1 cellular context compared by ENCODE assay signal in genomic region chr14:72926292-72927028, GRCh38.
TF ChIP-seq lines count a peak whose summit lies in the region.

TSS of gene DCAF4 (plus strand) at chr14:72926464. CDS start at chr14:72937979, 11,515 bp downstream.

TF ChIP-seq in K562, 482 proteins besides CTCF, POLR2A, EP300 and RAD21 (continued from another document and continues in another):
- TF ChIP-seq MLLT1 (IDR thresholded peaks at IDR 0.05) (peak in 1 of 2 experiments; percentile 17; a peak in 1 of 4 replicates), RNF219 (CRISPR knock-in tag; IDR thresholded peaks at IDR 0.05) (no peak), ZNF77 (CRISPR knock-in tag; IDR thresholded peaks at IDR 0.05) (no peak), ZBTB17 (CRISPR knock-in tag; IDR thresholded peaks at IDR 0.05) (no peak), TRIM25 (IDR thresholded peaks at IDR 0.05; ENCODE audit: borderline replicate concordance) (no peak), ETV5 (CRISPR knock-in tag; IDR thresholded peaks at IDR 0.05; ENCODE audit: low read depth) (no peak), ZNF696 (CRISPR knock-in tag; conservative IDR thresholded peaks at IDR 0.05) (no peak), RREB1 (CRISPR knock-in tag; IDR thresholded peaks at IDR 0.05) (no peak), ZNF121 (CRISPR knock-in tag; conservative IDR thresholded peaks at IDR 0.05) (no peak), PTBP1 (IDR thresholded peaks at IDR 0.05; ENCODE audit: low read depth, low read length) (no peak), SNAPC5 (CRISPR knock-in tag; IDR thresholded peaks at IDR 0.05) (no peak), CBX5 (IDR thresholded peaks at IDR 0.05; ENCODE audit: borderline replicate concordance, low read depth) (no peak), ZBTB8A (IDR thresholded peaks at IDR 0.05; ENCODE audit: partially characterized antibody) (no peak), SFPQ (IDR thresholded peaks at IDR 0.05; ENCODE audit: low read depth, low read length) (no peak), FOXA3 (CRISPR knock-in tag; conservative IDR thresholded peaks at IDR 0.05 in 1 of 2, IDR thresholded peaks at IDR 0.05 in 1 of 2) (peak in 1 of 2 experiments; percentile 65; a peak in 2 of 4 replicates), SAFB2 (IDR thresholded peaks at IDR 0.05; ENCODE audit: borderline replicate concordance, low read depth, low read length, severe bottlenecking) (no peak), ZNF561 (CRISPR knock-in tag; conservative IDR thresholded peaks at IDR 0.05) (no peak), HLTF (IDR thresholded peaks at IDR 0.05) (no peak), SMC3 (conservative IDR thresholded peaks at IDR 0.05; ENCODE audit: insufficient read depth, low read depth, low read length) (no peak), NR2F6 (CRISPR knock-in tag; IDR thresholded peaks at IDR 0.05) (no peak), HINFP (tag; conservative IDR thresholded peaks at IDR 0.05; ENCODE audit: low read depth) (no peak), ZNF174 (CRISPR knock-in tag; IDR thresholded peaks at IDR 0.05) (no peak), BRD9 (IDR thresholded peaks at IDR 0.05; ENCODE audit: low read depth, partially characterized antibody) (no peak), KLF6 (CRISPR knock-in tag; IDR thresholded peaks at IDR 0.05; ENCODE audit: borderline replicate concordance) (no peak), LCOR (CRISPR knock-in tag; IDR thresholded peaks at IDR 0.05) (no peak), ZNF41 (CRISPR knock-in tag; conservative IDR thresholded peaks at IDR 0.05) (no peak), SRSF7 (optimal IDR thresholded peaks at IDR 0.05; ENCODE audit: low read depth, low read length) (no peak), HNRNPL (IDR thresholded peaks at IDR 0.05; ENCODE audit: low read depth, low read length) (no peak), ZNF280A (IDR thresholded peaks at IDR 0.05; ENCODE audit: low read depth, partially characterized antibody) (no peak), TCF3 (CRISPR knock-in tag; IDR thresholded peaks at IDR 0.05) (no peak), HOXB6 (CRISPR knock-in tag; IDR thresholded peaks at IDR 0.05; ENCODE audit: borderline replicate concordance) (no peak), FUS (optimal IDR thresholded peaks at IDR 0.05; ENCODE audit: low read depth, low read length) (no peak), MLX (CRISPR knock-in tag; conservative IDR thresholded peaks at IDR 0.05) (no peak), POLR3A (IDR thresholded peaks at IDR 0.05; ENCODE audit: borderline replicate concordance, extremely low read depth, insufficient read depth, insufficient read length) (no peak), GTF2E2 (tag; IDR thresholded peaks at IDR 0.05) (no peak), KLF13 (tag; IDR thresholded peaks at IDR 0.05; ENCODE audit: borderline replicate concordance, low read depth) (no peak), TFAP4 (CRISPR knock-in tag; IDR thresholded peaks at IDR 0.05; ENCODE audit: borderline replicate concordance) (peak; percentile 88), ZBTB43 (CRISPR knock-in tag; IDR thresholded peaks at IDR 0.05) (no peak; the same call in 1 of the 2 replicates), HDAC6 (IDR thresholded peaks at IDR 0.05; ENCODE audit: low read depth, low read length) (no peak), ATF3 (IDR thresholded peaks at IDR 0.05) (no peak), ATF3 (CRISPR knock-in tag; conservative IDR thresholded peaks at IDR 0.05) (no peak)
